Comparison of ENCODE assay signal across 20 cellular contexts in genomic region chr11:105929381-105929955, GRCh38.
"Had no signal": no experiment of that assay in that cellular context is flagged by ENCODE, and none has a peak within 500 bp of the region (broad histone marks: within the 10 kb centered on the region; RNA-seq: fewer than 3 reads in every experiment).

No MANE protein-coding gene starts in this region.

- DNase-seq: activated B cell treated with CpG ODN at 0.5 μM for 24 hours; activated CD4-positive, alpha-beta T cell treated with anti-CD3 and anti-CD28 coated beads for 36 hours; activated CD4-positive, alpha-beta T cell treated with anti-CD3 and anti-CD28 coated beads, Interleukin-2, amount 50 U/mL, for 48 hours; activated effector memory CD4-positive, alpha-beta T cell treated with anti-CD3 and anti-CD28 coated beads, Interleukin-2, amount 50 U/mL, for 16 hours; activated naive CD4-positive, alpha-beta T cell treated with anti-CD3 and anti-CD28 coated beads, Interleukin-2, amount 10 ng/mL, durations not matched to agents 7 days and 5 days; effector CD4-positive, alpha-beta T cell; heart left ventricle; natural killer cell; pancreas; psoas muscle; right cardiac atrium; stimulated activated CD4-positive, alpha-beta T cell treated with anti-CD3 and anti-CD28 coated beads, Interleukin-12 subunit alpha, Interleukin-12 subunit beta, amount 100 ng/mL, for 4 hours; stimulated activated CD4-positive, alpha-beta T cell treated with anti-CD3 and anti-CD28 coated beads, Interleukin-4, amount 100 ng/mL, for 4 hours; substantia nigra; T-helper 1 cell; thyroid gland had no signal

- FAIRE-seq: pancreas, TTC549 had no signal

- H3K9me3 ChIP-seq: heart left ventricle, neutrophil, pancreas, psoas muscle, thyroid gland had no signal

- H3K27ac ChIP-seq: cardiac muscle cell, heart left ventricle, neutrophil, pancreas, psoas muscle, thyroid gland had no signal

- ATAC-seq: activated CD4-positive, alpha-beta T cell treated with anti-CD3 and anti-CD28 coated beads for 36 hours; heart left ventricle; left lobe of liver; natural killer cell; pancreas; psoas muscle; right cardiac atrium had no signal

- H3K4me3 ChIP-seq: cardiac muscle cell, heart left ventricle, pancreas, psoas muscle, thyroid gland had no signal

- H3K27me3 ChIP-seq: cardiac muscle cell, heart left ventricle, neutrophil, pancreas, thyroid gland had no signal

- H3K36me3 ChIP-seq: cardiac muscle cell, heart left ventricle, neutrophil, pancreas, thyroid gland had no signal

- H3K4me1 ChIP-seq: heart left ventricle, pancreas, psoas muscle, thyroid gland had no signal
